Comparison of ENCODE assay signal across 10 cellular contexts in genomic region chr9:127133739-127134167, GRCh38. TPM values are rescaled to one million over a fixed set of nuclear protein-coding genes. Genes with fewer than 3 reads are reported as not detected.
DNase-seq lines count a peak whose midpoint lies in the region; ATAC-seq lines count a peak whose summit lies in the region.
"Had no signal": no experiment of that assay in that cellular context is flagged by ENCODE, and none has a peak within 500 bp of the region (broad histone marks: within the 10 kb centered on the region; RNA-seq: fewer than 3 reads in every experiment).

No MANE protein-coding gene starts in this region.

- no peaks in the 10 kb centered on the region for H3K4me1 Mint-ChIP-seq in stimulated activated naive CD8-positive, alpha-beta T cell treated with anti-CD3 and anti-CD28 coated beads, Interleukin-15, amount 100 ng/mL, for 72 hours

- no peaks in the 10 kb centered on the region for H3K27me3 Mint-ChIP-seq in stimulated activated naive CD8-positive, alpha-beta T cell treated with anti-CD3 and anti-CD28 coated beads, Interleukin-15, amount 100 ng/mL, for 72 hours

- H3K27me3 ChIP-seq in right cardiac atrium (ENCODE audit: control insufficient read depth, insufficient read depth): no peaks in the 10 kb centered on the region

- H3K9me3 Mint-ChIP-seq in stimulated activated naive CD8-positive, alpha-beta T cell treated with anti-CD3 and anti-CD28 coated beads, Interleukin-15, amount 100 ng/mL, for 72 hours: no peaks in the 10 kb centered on the region
- H3K9me3 Mint-ChIP-seq: T-helper 1 cell treated with Interleukin-12 subunit alpha and Interleukin-12 subunit beta and Interleukin-4 antibody, amounts not matched to agents 30 μg/mL and 1 μg/mL, for 36 hours had no signal

- DNase-seq in Daoy (ENCODE audit: low read depth) (peak; percentile 74), right cardiac atrium (peak; percentile 68 to 86 (median 84)), putamen (ENCODE audit: low spot score) (peak; percentile 89), COLO829 (ENCODE audit: low spot score) (no peak), SK-N-DZ (ENCODE audit: low spot score) (no peak)
- peak; percentile 28 for DNase-seq in activated CD8-positive, alpha-beta memory T cell treated with anti-CD3 and anti-CD28 coated beads, Interleukin-2, amount 50 U/mL, for 48 hours
- DNase-seq in activated naive CD4-positive, alpha-beta T cell treated with Interleukin-2 at 50 U/mL for 16 hours: no peak
- no peak for DNase-seq in stimulated activated naive CD8-positive, alpha-beta T cell treated with anti-CD3 and anti-CD28 coated beads, Interleukin-15, amount 100 ng/mL, for 72 hours
- DNase-seq: effector CD8-positive, alpha-beta T cell had no signal

- H3K4me3 Mint-ChIP-seq in stimulated activated naive CD8-positive, alpha-beta T cell treated with anti-CD3 and anti-CD28 coated beads, Interleukin-15, amount 100 ng/mL, for 72 hours: no peak overlapping the region
- H3K4me3 Mint-ChIP-seq: T-helper 1 cell treated with Interleukin-12 subunit alpha and Interleukin-12 subunit beta and Interleukin-4 antibody, amounts not matched to agents 30 μg/mL and 1 μg/mL, for 36 hours had no signal

- peak; percentile 65 to 72 for ATAC-seq in right cardiac atrium
- ATAC-seq in stimulated activated naive CD8-positive, alpha-beta T cell treated with anti-CD3 and anti-CD28 coated beads, Interleukin-15, amount 100 ng/mL, for 72 hours: no peak

- H3K4me1 ChIP-seq in right cardiac atrium (ENCODE audit: control insufficient read depth, insufficient read depth, low read length): peaks cover 21% of the 10 kb centered on the region

- intact Hi-C loops in right cardiac atrium (cut with DNase I): no loop called here

- H3K4me3 ChIP-seq in right cardiac atrium (ENCODE audit: low read length): no peak overlapping the region

- H3K9me3 ChIP-seq in right cardiac atrium (ENCODE audit: control insufficient read depth, low read length): no peaks in the 10 kb centered on the region

- WGBS in right cardiac atrium: 33% methylated on average over 13 of the region's 13 CpGs

- peak overlapping the region; percentile 98 for H3K27ac ChIP-seq in right cardiac atrium (ENCODE audit: low read length)

- H3K27ac Mint-ChIP-seq in stimulated activated naive CD8-positive, alpha-beta T cell treated with anti-CD3 and anti-CD28 coated beads, Interleukin-15, amount 100 ng/mL, for 72 hours: no peak overlapping the region
- H3K27ac Mint-ChIP-seq: T-helper 1 cell treated with Interleukin-12 subunit alpha and Interleukin-12 subunit beta and Interleukin-4 antibody, amounts not matched to agents 30 μg/mL and 1 μg/mL, for 36 hours had no signal

RNA-seq across cellular contexts. Expression of gene ANGPTL2, which starts 11.3 kb away (rescaled TPM):
- 12.4 and 18.6 TPM in 2 replicates for total RNA-seq in Daoy (2014; rRNA removed; shearing (Covaris generic))
- 10 to 100 TPM; 33.8 to 69.5 (median 47.2) TPM for total RNA-seq in right cardiac atrium
- 26.7 TPM for polyA plus RNA-seq in right cardiac atrium
- 6.2 and 8.2 TPM in 2 replicates for polyA plus RNA-seq in SK-N-DZ (2014; cell fraction: cytosol; rRNA removed)
- 3.3 and 4.0 TPM in 2 replicates for polyA plus RNA-seq in SK-N-DZ (2014; cell fraction: nucleus; rRNA removed)

Comparison
In these comparisons a context has a peak if more than half of its experiments do, and no peak if none do; other contexts are left out.
1. DNase-seq: peak in Daoy (single experiment), activated CD8-positive, alpha-beta memory T cell treated with anti-CD3 and anti-CD28 coated beads, Interleukin-2, amount 50 U/mL, for 48 hours (single experiment), right cardiac atrium (3 of 3) and putamen (single experiment); none in COLO829 (single experiment), activated naive CD4-positive, alpha-beta T cell treated with Interleukin-2 at 50 U/mL for 16 hours (single experiment), SK-N-DZ (single experiment) and stimulated activated naive CD8-positive, alpha-beta T cell treated with anti-CD3 and anti-CD28 coated beads, Interleukin-15, amount 100 ng/mL, for 72 hours (0 of 2).